In the genomic region with DNA sequence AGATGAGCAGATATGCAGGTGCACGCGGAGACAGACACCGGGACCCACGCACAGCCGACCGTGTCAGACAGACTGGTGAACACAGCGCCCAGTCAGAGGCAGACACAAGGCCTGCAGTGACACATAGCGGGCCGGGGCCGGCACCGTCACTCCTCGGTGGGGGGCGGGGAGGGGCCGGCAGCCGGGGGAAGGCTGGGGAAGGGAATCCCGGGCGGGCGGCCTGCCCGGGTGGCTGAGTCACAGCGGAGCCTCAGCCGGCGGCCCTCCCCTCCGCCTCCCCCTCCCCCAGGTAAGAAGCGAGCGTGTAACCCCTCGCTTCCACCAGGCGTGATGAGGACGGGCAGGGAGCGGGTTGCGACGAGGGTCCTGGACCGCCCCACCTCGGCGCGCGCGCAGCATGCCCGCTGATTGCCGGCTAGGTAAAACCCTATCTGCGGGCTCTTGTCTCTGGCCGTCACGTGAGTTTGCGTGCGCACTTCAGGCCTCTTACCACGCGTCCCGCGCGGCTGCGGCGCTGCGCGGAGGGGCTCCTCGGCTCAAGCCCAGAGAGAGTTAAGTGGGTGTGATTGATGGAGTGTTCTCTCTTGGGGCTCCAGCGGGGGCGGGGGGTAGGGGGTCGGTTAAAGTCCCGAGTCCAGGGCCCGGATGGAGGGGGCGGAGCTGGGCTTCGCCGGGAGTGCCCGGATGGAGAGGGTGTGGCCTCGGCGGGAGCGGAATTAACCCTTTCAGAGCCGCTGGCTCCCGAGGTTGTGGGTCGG, we compare ENCODE assay signal across 8 cellular contexts. TPM values are rescaled to one million over a fixed set of nuclear protein-coding genes. Genes with fewer than 3 reads are reported as not detected.
DNase-seq lines count a peak whose midpoint lies in the region; FAIRE-seq and TF ChIP-seq lines count a peak whose summit lies in the region.

No MANE protein-coding gene starts in this region.

- H3K27ac ChIP-seq in right atrium auricular region (peak overlapping the region; percentile 98 to 100), uterus (peak overlapping the region; percentile 95 to 99)

- peaks cover 18% of the 10 kb centered on the region for H3K36me3 Mint-ChIP-seq in T-helper 1 cell treated with Interleukin-12 subunit alpha and Interleukin-12 subunit beta and Interleukin-4 antibody, amounts not matched to agents 30 μg/mL and 1 μg/mL, for 36 hours (ENCODE audit: low read depth)

- no peaks in the 10 kb centered on the region for H3K27me3 ChIP-seq in right atrium auricular region
- no peaks in the 10 kb centered on the region for H3K27me3 ChIP-seq in uterus

- H3K4me1 Mint-ChIP-seq in T-helper 1 cell treated with Interleukin-12 subunit alpha and Interleukin-12 subunit beta and Interleukin-4 antibody, amounts not matched to agents 30 μg/mL and 1 μg/mL, for 36 hours (ENCODE audit: low read depth): peaks cover 61% of the 10 kb centered on the region

- intact Hi-C loops in uterus (cut with DNase I; ENCODE audit: low total_unique reads): no loop called here

- H3K27ac Mint-ChIP-seq in T-helper 1 cell treated with Interleukin-12 subunit alpha and Interleukin-12 subunit beta and Interleukin-4 antibody, amounts not matched to agents 30 μg/mL and 1 μg/mL, for 36 hours: peak overlapping the region; percentile 96

- TF ChIP-seq POLR2A in H54 (IDR thresholded peaks at IDR 0.05; ENCODE audit: low read depth, low read length): peak; percentile 23; the same call in 1 of the 2 replicates
- peak in 1 of 2 donors; percentile 37 for TF ChIP-seq POLR2A in uterus (IDR thresholded peaks at IDR 0.05)

- H3K9me3 ChIP-seq in right atrium auricular region (no peaks in the 10 kb centered on the region), uterus (no peaks in the 10 kb centered on the region)

- no peaks in the 10 kb centered on the region for H3K27me3 Mint-ChIP-seq in T-helper 1 cell treated with Interleukin-12 subunit alpha and Interleukin-12 subunit beta and Interleukin-4 antibody, amounts not matched to agents 30 μg/mL and 1 μg/mL, for 36 hours (ENCODE audit: low read depth)

- no peaks in the 10 kb centered on the region for H3K9me3 Mint-ChIP-seq in T-helper 1 cell treated with Interleukin-12 subunit alpha and Interleukin-12 subunit beta and Interleukin-4 antibody, amounts not matched to agents 30 μg/mL and 1 μg/mL, for 36 hours

- peaks cover under 1% of the 10 kb centered on the region for H3K36me3 ChIP-seq in right atrium auricular region
- no peaks in the 10 kb centered on the region for H3K36me3 ChIP-seq in uterus

- DNase-seq in DMS153 treated with DMSO at 0.1 percent for 48 hours (lab: John Stamatoyannopoulos, UW; ENCODE audit: unreplicated experiment) (peak; percentile 25), H54 (ENCODE audit: insufficient read length, low spot score) (peak; percentile 79), NCI-H1417 (lab: John Stamatoyannopoulos, UW) (peak; percentile 83 to 91 (median 89)), amniotic stem cell (lab: John Stamatoyannopoulos, UW) (peak; percentile 85), right atrium auricular region (ENCODE audit: low spot score) (peak; percentile 97), putamen (ENCODE audit: low spot score) (peak; percentile 90), uterus (peak; percentile 93 to 94)

- H3K4me3 ChIP-seq in right atrium auricular region (peak overlapping the region; percentile 56 to 73), uterus (peak overlapping the region; percentile 65 to 88)

- FAIRE-seq in H54 (lab: Jason Lieb, UNC): no peak

- TF ChIP-seq CTCF in right atrium auricular region (IDR thresholded peaks at IDR 0.05): peak in 1 of 2 donors; percentile 70
- TF ChIP-seq CTCF in uterus (IDR thresholded peaks at IDR 0.05): peak in 3 of 4 experiments; percentile 13 to 57 (median 30)

- H3K4me1 ChIP-seq in right atrium auricular region: peaks cover 0 to 61% of the 10 kb centered on the region in 2 donors
- peaks cover 12 to 17% of the 10 kb centered on the region in 2 donors for H3K4me1 ChIP-seq in uterus

- H3K4me3 Mint-ChIP-seq in T-helper 1 cell treated with Interleukin-12 subunit alpha and Interleukin-12 subunit beta and Interleukin-4 antibody, amounts not matched to agents 30 μg/mL and 1 μg/mL, for 36 hours: peak overlapping the region; percentile 94

RNA-seq across cellular contexts. Expression of a gene that starts 7.8 kb away (rescaled TPM):
- total RNA-seq in right atrium auricular region (10 to 100 TPM; 11.0 to 11.1 TPM), uterus (10 to 100 TPM in 1 of 4 donors, 1 to 10 TPM in 3; 2.6 to 47.9 (median 4.4) TPM)

RNA-seq across cellular contexts. Expression of a gene that starts 13.1 kb away (rescaled TPM):
- total RNA-seq in right atrium auricular region (10 to 100 TPM; 42.5 to 53.2 TPM), uterus (10 to 100 TPM in 3 of 4 donors, 1 to 10 TPM in 1; 7.3 to 68.1 (median 28.1) TPM)

RNA-seq across cellular contexts. Expression of a gene that starts 15.6 kb away (rescaled TPM):
- total RNA-seq in right atrium auricular region (10 to 100 TPM; 77.1 to 85.0 TPM), uterus (10 to 100 TPM in 3 of 4 donors, 1 to 10 TPM in 1; 3.6 to 94.7 (median 48.1) TPM)

RNA-seq across cellular contexts. Expression of a gene that starts 16.0 kb away (rescaled TPM):
- total RNA-seq in right atrium auricular region (1 to 10 TPM; 5.1 to 6.8 TPM), uterus (10 to 100 TPM in 3 of 4 donors, 1 to 10 TPM in 1; 3.1 to 17.6 (median 16.2) TPM)

RNA-seq across cellular contexts. Expression of a gene that starts 46.8 kb away (rescaled TPM):
- 10 to 100 TPM; 17.6 to 44.7 TPM for total RNA-seq in right atrium auricular region
- total RNA-seq in uterus: 100 to 1,000 TPM in 3 of 4 donors, 10 to 100 TPM in 1; 81.0 to 165 (median 133) TPM

Comparison
In these comparisons a context has a peak if more than half of its experiments do, and no peak if none do; other contexts are left out.
1. Peak in every context shown above with its lines: DNase-seq, H3K4me3 ChIP-seq and H3K27ac ChIP-seq.
2. DNase-seq: peak in every context shown above with its lines; median percentile 97 in right atrium auricular region; 94 in uterus; 90 in putamen; 89 in NCI-H1417; 85 in amniotic stem cell; 79 in H54; 25 in DMS153 treated with DMSO at 0.1 percent for 48 hours.